Comparison of ENCODE assay signal across 19 cellular contexts in the genomic region with DNA sequence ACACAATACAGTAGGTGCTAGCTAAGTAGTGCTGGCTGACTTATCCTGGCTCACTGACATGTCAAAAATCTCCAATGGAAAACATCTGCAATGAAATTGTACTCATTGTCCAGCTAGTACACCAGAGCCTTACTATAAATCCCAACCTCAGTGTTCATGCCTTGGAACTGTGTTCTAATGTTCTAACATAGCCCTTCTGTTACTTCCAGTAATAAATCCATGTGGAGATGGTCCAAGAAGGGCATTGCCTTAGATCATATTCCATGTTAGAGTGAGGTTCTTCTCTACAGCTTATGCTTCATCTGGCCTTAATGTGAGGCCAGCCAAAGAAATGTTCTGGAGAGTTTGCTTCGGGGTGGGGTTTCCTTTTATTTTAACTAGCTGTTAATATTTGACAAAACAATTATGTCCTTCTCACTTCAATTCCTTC. TPM values are rescaled to one million over a fixed set of nuclear protein-coding genes. Genes with fewer than 3 reads are reported as not detected.
DNase-seq lines count a peak whose midpoint lies in the region; ATAC-seq lines count a peak whose summit lies in the region.
"Had no signal": no experiment of that assay in that cellular context is flagged by ENCODE, and none has a peak within 500 bp of the region (broad histone marks: within the 10 kb centered on the region; RNA-seq: fewer than 3 reads in every experiment).

No MANE protein-coding gene starts in this region.

- H3K4me1 ChIP-seq in mesenchymal stem cell (ENCODE audit: control insufficient read depth, insufficient read depth, low read depth, low read length) (no peaks in the 10 kb centered on the region), skeletal muscle tissue (ENCODE audit: control insufficient read depth in 3 of 3, insufficient read depth in 3 of 3, low read length in 3 of 3) (peaks cover 8 to 13% (median 9%) of the 10 kb centered on the region in 3 donors)

- no peak overlapping the region for H2BK15ac ChIP-seq in mesenchymal stem cell (ENCODE audit: low read depth, poor library complexity, severe bottlenecking)

- ATAC-seq in Right ventricle myocardium inferior (peak; percentile 68), GM18519 (IDR thresholded peaks at IDR 0.05; ENCODE audit: low FRiP score, unreplicated experiment) (no peak)
- ATAC-seq: GM12878, HCT116 had no signal

- peaks cover 3% of the 10 kb centered on the region for H3K9me3 ChIP-seq in mesenchymal stem cell (ENCODE audit: control insufficient read depth, low read length)
- no peaks in the 10 kb centered on the region for H3K9me3 ChIP-seq in skeletal muscle tissue (ENCODE audit: control insufficient read depth in 3 of 3, low read length in 3 of 3)
- H3K9me3 ChIP-seq: MG63 had no signal

- no peak overlapping the region for H3K9ac ChIP-seq in mesenchymal stem cell (ENCODE audit: low read length)
- H3K9ac ChIP-seq in skeletal muscle tissue (ENCODE audit: low read depth in 1 of 3, low read length in 3 of 3): no peak overlapping the region
- H3K9ac ChIP-seq: BLaER1 treated with 17β-estradiol and CSF1 and Interleukin-3, amounts not matched to agents 10 nM and 100 nM; GM23248 had no signal

- no peak overlapping the region for H2BK12ac ChIP-seq in mesenchymal stem cell (ENCODE audit: low read length in 2 of 2)

- H3K79me1 ChIP-seq in mesenchymal stem cell (replicated peaks; ENCODE audit: low read length, poor library complexity, severe bottlenecking): peaks cover 2% of the 10 kb centered on the region

- DNase-seq in Right ventricle myocardium inferior (ENCODE audit: missing footprints): no peak
- no peak for DNase-seq in cardiac septum (ENCODE audit: low spot score)
- DNase-seq in fibroblast of peridontal ligament (ENCODE audit: extremely low read depth): peak; percentile 29
- DNase-seq in mesenchymal stem cell: no peak
- DNase-seq in DMS53 (lab: John Stamatoyannopoulos, UW): no peak
- no peak for DNase-seq in DMS79 (lab: John Stamatoyannopoulos, UW)
- DNase-seq: KBM-7, MG63, NCI-H1092 treated with DMSO at 0.1 percent for 48 hours, NCI-H1694, PC-9, SHP77 had no signal

- intact Hi-C loops in Right ventricle myocardium inferior (cut with DNase I): no loop called here
- intact Hi-C loops in cardiac septum (cut with DNase I): no loop called here

- H3K36me3 ChIP-seq in mesenchymal stem cell (ENCODE audit: control insufficient read depth in 1 of 2, insufficient read depth in 2 of 2, low read depth in 1 of 2, low read length in 2 of 2) (no peaks in the 10 kb centered on the region), skeletal muscle tissue (ENCODE audit: control insufficient read depth in 3 of 3, insufficient read depth in 3 of 3, low read length in 3 of 3) (no peaks in the 10 kb centered on the region)
- H3K36me3 ChIP-seq: BLaER1 treated with 17β-estradiol and CSF1 and Interleukin-3, amounts not matched to agents 10 nM and 100 nM; MG63 had no signal

- peaks cover 0 to 4% of the 10 kb centered on the region in 2 experiments for H3K27me3 ChIP-seq in mesenchymal stem cell (ENCODE audit: control insufficient read depth in 1 of 2, insufficient read depth in 1 of 2, low read length in 2 of 2)
- no peaks in the 10 kb centered on the region for H3K27me3 ChIP-seq in skeletal muscle tissue (ENCODE audit: control insufficient read depth in 3 of 3, insufficient read depth in 3 of 3, low read length in 3 of 3)
- H3K27me3 ChIP-seq: MG63 had no signal

- H3K18ac ChIP-seq in mesenchymal stem cell (ENCODE audit: low read depth in 1 of 2, low read length in 2 of 2): no peak overlapping the region

- H3K27ac ChIP-seq in mesenchymal stem cell (ENCODE audit: low read length, poor library complexity, severe bottlenecking): peak overlapping the region; percentile 82
- H3K27ac ChIP-seq in skeletal muscle tissue (ENCODE audit: low read depth, low read length): peak overlapping the region; percentile 38
- H3K27ac ChIP-seq: 22Rv1; BLaER1 treated with 17β-estradiol and CSF1 and Interleukin-3, amounts not matched to agents 10 nM and 100 nM; PC-9 had no signal

- H3K23ac ChIP-seq in mesenchymal stem cell (ENCODE audit: low read length in 2 of 2): no peak overlapping the region

- peak overlapping the region; percentile 44 for H2BK5ac ChIP-seq in mesenchymal stem cell (ENCODE audit: low read depth, low read length, poor library complexity, severe bottlenecking)

- H3K4me3 ChIP-seq in mesenchymal stem cell (ENCODE audit: insufficient read depth in 1 of 2, low read depth in 1 of 2, low read length in 2 of 2) (no peak overlapping the region), skeletal muscle tissue (ENCODE audit: low read length in 3 of 3) (peak overlapping the region in 1 of 3 donors; percentile 21)
- H3K4me3 ChIP-seq: BLaER1 treated with 17β-estradiol and CSF1 and Interleukin-3, amounts not matched to agents 10 nM and 100 nM; GM12878; GM23248; MG63; PC-9 had no signal

- H2AK5ac ChIP-seq in mesenchymal stem cell (ENCODE audit: low read length, severe bottlenecking): peak overlapping the region; percentile 42

- H2AFZ ChIP-seq in mesenchymal stem cell (ENCODE audit: low read depth, low read length): no peak overlapping the region
- H2AFZ ChIP-seq: GM23248, PC-9 had no signal

- no peak overlapping the region for H3K14ac ChIP-seq in mesenchymal stem cell (ENCODE audit: low read length in 2 of 2)

- H4K91ac ChIP-seq in mesenchymal stem cell (ENCODE audit: low read length): no peak overlapping the region

- no peak overlapping the region for H3K4me2 ChIP-seq in mesenchymal stem cell (ENCODE audit: low read length, poor library complexity, severe bottlenecking)
- H3K4me2 ChIP-seq: BLaER1 treated with 17β-estradiol and CSF1 and Interleukin-3, amounts not matched to agents 10 nM and 100 nM; PC-9 had no signal

- no peak overlapping the region for H3K4ac ChIP-seq in mesenchymal stem cell (ENCODE audit: low read depth in 1 of 2, low read length in 2 of 2)

- H4K8ac ChIP-seq in mesenchymal stem cell (ENCODE audit: low read length): no peak overlapping the region

- no peak overlapping the region for H2BK120ac ChIP-seq in mesenchymal stem cell (ENCODE audit: low read depth, low read length)

- WGBS in mesenchymal stem cell: no CpG with 5 or more reads among the region's 1 CpG

RNA-seq across cellular contexts. Expression of a gene that starts 25.1 kb away (rescaled TPM):
- total RNA-seq in Right ventricle myocardium inferior (14.7 TPM), cardiac septum (23.2 TPM), skeletal muscle tissue (11.5 TPM)
- 8.9 TPM for polyA plus RNA-seq in mesenchymal stem cell (2013, experiment 1 of 2)
- 8.3 TPM for polyA plus RNA-seq in mesenchymal stem cell (2013, experiment 2 of 2)
